14 cellular contexts compared by ENCODE assay signal in genomic region chr13:73945871-73946270, GRCh38.
DNase-seq lines count a peak whose midpoint lies in the region; ATAC-seq, FAIRE-seq and TF ChIP-seq lines count a peak whose summit lies in the region.
"Had no signal": no experiment of that assay in that cellular context is flagged by ENCODE, and none has a peak within 500 bp of the region (broad histone marks: within the 10 kb centered on the region; RNA-seq: fewer than 3 reads in every experiment).

No MANE protein-coding gene starts in this region.

- H3K36me3 ChIP-seq in A673 (ENCODE audit: insufficient read depth, low read length, poor library complexity, severe bottlenecking), result no peaks in the 10 kb centered on the region
- no peaks in the 10 kb centered on the region for H3K36me3 ChIP-seq in HUES6 (ENCODE audit: control insufficient read depth, insufficient read depth, low read length)
- no peaks in the 10 kb centered on the region for H3K36me3 ChIP-seq in effector memory CD4-positive, alpha-beta T cell (ENCODE audit: control insufficient read depth, insufficient read depth, low read length)
- H3K36me3 ChIP-seq: esophagus squamous epithelium, SJSA1 had no signal

- no peak overlapping the region for H3K4me3 ChIP-seq in A673 (ENCODE audit: low read depth, low read length, poor library complexity, severe bottlenecking)
- no peak overlapping the region for H3K4me3 ChIP-seq in HUES6 (ENCODE audit: low read depth, low read length)
- H3K4me3 ChIP-seq in effector memory CD4-positive, alpha-beta T cell (ENCODE audit: insufficient read depth, low read depth, low read length, poor library complexity, severe bottlenecking), result no peak overlapping the region
- H3K4me3 ChIP-seq: esophagus squamous epithelium, lung, SJSA1 had no signal

- no peaks in the 10 kb centered on the region for H3K27me3 ChIP-seq in A673 (replicated peaks; ENCODE audit: insufficient read depth, low read depth, low read length, poor library complexity)
- H3K27me3 ChIP-seq in HUES6 (ENCODE audit: control insufficient read depth, insufficient read depth, low read length), result no peaks in the 10 kb centered on the region
- H3K27me3 ChIP-seq in effector memory CD4-positive, alpha-beta T cell (replicated peaks; ENCODE audit: control insufficient read depth, insufficient read depth, low read length, poor library complexity, severe bottlenecking), result no peaks in the 10 kb centered on the region
- H3K27me3 ChIP-seq: esophagus squamous epithelium, SJSA1 had no signal

- H3K36me3 Mint-ChIP-seq in mesothelial cell of epicardium, result peaks cover 11% of the 10 kb centered on the region

- intact Hi-C loops in A673 (cut with micrococcal nuclease; ENCODE audit: unreplicated experiment), result loop anchor here (5.0 kb wide), 1 partner anchor 186 kb away; the partner anchor contains the start of gene KLF12

- H3K4me1 ChIP-seq in A673 (ENCODE audit: insufficient read depth, low read length, poor library complexity, severe bottlenecking) (peaks cover 13% of the 10 kb centered on the region), HUES6 (ENCODE audit: control insufficient read depth, insufficient read depth, low read length) (no peaks in the 10 kb centered on the region)
- H3K4me1 ChIP-seq in effector memory CD4-positive, alpha-beta T cell (ENCODE audit: control insufficient read depth, insufficient read depth, low read length, poor library complexity, severe bottlenecking), result peaks cover 25% of the 10 kb centered on the region
- H3K4me1 ChIP-seq: esophagus squamous epithelium, SJSA1 had no signal

- no peak for TF ChIP-seq CTCF in A673 (conservative IDR thresholded peaks at IDR 0.05; ENCODE audit: low read depth, low read length)
- no peak for TF ChIP-seq CTCF in mesothelial cell of epicardium (IDR thresholded peaks at IDR 0.05; ENCODE audit: unreplicated experiment)

- no peak for FAIRE-seq in RCC 7860 (lab: Jason Lieb, UNC)

- DNase-seq in A673 (ENCODE audit: low spot score) (peak; percentile 12), mesothelial cell of epicardium (ENCODE audit: low spot score in 2 of 2, unreplicated experiment in 2 of 2) (no peak), RCC 7860 (ENCODE audit: low spot score) (no peak), HUDEP-2 (lab: John Stamatoyannopoulos, UW; ENCODE audit: unreplicated experiment in 76 of 76) (no peak)
- no peak for DNase-seq in effector memory CD4-positive, alpha-beta T cell
- no peak for DNase-seq in effector CD8-positive, alpha-beta T cell (lab: John Stamatoyannopoulos, UW)
- DNase-seq: esophagus squamous epithelium had no signal

- peak overlapping the region; percentile 12 for H3K9ac ChIP-seq in HUES6 (ENCODE audit: low read length)
- H3K9ac ChIP-seq: KMS-11 had no signal

- peak overlapping the region; percentile 35 for H3K27ac Mint-ChIP-seq in mesothelial cell of epicardium
- H3K27ac Mint-ChIP-seq: B cell had no signal

- no peak overlapping the region for H3K4me3 Mint-ChIP-seq in mesothelial cell of epicardium
- H3K4me3 Mint-ChIP-seq: B cell; stimulated activated naive CD8-positive, alpha-beta T cell treated with anti-CD3 and anti-CD28 coated beads, Interleukin-15, Interleukin-2, amounts not matched to agents 100 ng/mL and 50 ng/mL, for 24 hours had no signal

- H3K27ac ChIP-seq in A673 (ENCODE audit: low read depth, low read length, poor library complexity, severe bottlenecking) (no peak overlapping the region), HUES6 (ENCODE audit: low read depth, low read length) (no peak overlapping the region)
- peak overlapping the region; percentile 21 for H3K27ac ChIP-seq in effector memory CD4-positive, alpha-beta T cell (ENCODE audit: insufficient read depth, low read length, poor library complexity, severe bottlenecking)
- H3K27ac ChIP-seq: esophagus squamous epithelium, KMS-11, SJSA1 had no signal

- no TSS peak for BruUV-seq in A673 (replicated peaks; lab: Mats Ljungman, UMichigan)

- POLR2A ChIA-PET in A673 (lab: Charles Lee; ENCODE audit: low non-redundant PET), result no interaction called here

- CTCF ChIA-PET in A673 (lab: Charles Lee), result interaction anchor here (0.6 kb wide), 1 partner anchor 886 kb away, joined by 12 read pairs; no protein-coding TSS in a partner anchor

- H3K27me3 Mint-ChIP-seq in mesothelial cell of epicardium (ENCODE audit: low read depth), result no peaks in the 10 kb centered on the region
- H3K27me3 Mint-ChIP-seq: B cell; stimulated activated naive CD8-positive, alpha-beta T cell treated with anti-CD3 and anti-CD28 coated beads, Interleukin-15, Interleukin-2, amounts not matched to agents 100 ng/mL and 50 ng/mL, for 24 hours had no signal

- H3K4me1 Mint-ChIP-seq in mesothelial cell of epicardium, result peaks cover 25% of the 10 kb centered on the region

- H3K9me3 ChIP-seq in A673 (ENCODE audit: low read depth, low read length, poor library complexity, severe bottlenecking) (no peaks in the 10 kb centered on the region), HUES6 (ENCODE audit: control insufficient read depth, insufficient read depth, low read depth, low read length) (no peaks in the 10 kb centered on the region)
- H3K9me3 ChIP-seq in effector memory CD4-positive, alpha-beta T cell (ENCODE audit: control insufficient read depth, low read length), result no peaks in the 10 kb centered on the region
- H3K9me3 ChIP-seq: esophagus squamous epithelium, SJSA1 had no signal

- ATAC-seq in HG03354 (IDR thresholded peaks at IDR 0.05; ENCODE audit: poor library complexity, severe bottlenecking, unreplicated experiment), result no peak

- no peaks in the 10 kb centered on the region for H3K9me3 Mint-ChIP-seq in mesothelial cell of epicardium
- H3K9me3 Mint-ChIP-seq: stimulated activated naive CD8-positive, alpha-beta T cell treated with anti-CD3 and anti-CD28 coated beads, Interleukin-15, Interleukin-2, amounts not matched to agents 100 ng/mL and 50 ng/mL, for 24 hours had no signal
